Comparison of ENCODE assay signal across 13 cellular contexts in genomic region chr11:112345708-112346107, GRCh38.
DNase-seq lines count a peak whose midpoint lies in the region; ATAC-seq and TF ChIP-seq lines count a peak whose summit lies in the region.
"Had no signal": no experiment of that assay in that cellular context is flagged by ENCODE, and none has a peak within 500 bp of the region (broad histone marks: within the 10 kb centered on the region; RNA-seq: fewer than 3 reads in every experiment).

No MANE protein-coding gene starts in this region.

- intact Hi-C loops in cardiac septum (cut with DNase I) (no loop called here), Calu3 (cut with micrococcal nuclease; ENCODE audit: unreplicated experiment) (no loop called here)

- H3K27me3 ChIP-seq in right atrium auricular region (no peaks in the 10 kb centered on the region), foreskin keratinocyte (peaks cover 5% of the 10 kb centered on the region)
- H3K27me3 ChIP-seq: right lobe of liver had no signal

- H3K9me3 Mint-ChIP-seq in Calu3 (ENCODE audit: low read depth, unreplicated experiment), result no peaks in the 10 kb centered on the region
- H3K9me3 Mint-ChIP-seq: stimulated activated naive CD8-positive, alpha-beta T cell treated with anti-CD3 and anti-CD28 coated beads, Interleukin-15, amount 100 ng/mL, for 72 hours had no signal

- no peak for TF ChIP-seq CTCF in right atrium auricular region (IDR thresholded peaks at IDR 0.05)
- TF ChIP-seq CTCF in foreskin keratinocyte (conservative IDR thresholded peaks at IDR 0.05), result peak; percentile 17
- no peak for TF ChIP-seq CTCF in Calu3 (IDR thresholded peaks at IDR 0.05; ENCODE audit: unreplicated experiment)

- no peaks in the 10 kb centered on the region for H3K36me3 Mint-ChIP-seq in Calu3 (ENCODE audit: insufficient read depth, unreplicated experiment)

- H3K4me3 Mint-ChIP-seq in Calu3 (ENCODE audit: low read depth, unreplicated experiment), result no peak overlapping the region
- H3K4me3 Mint-ChIP-seq: activated naive CD8-positive, alpha-beta T cell; B cell; stimulated activated naive CD8-positive, alpha-beta T cell treated with anti-CD3 and anti-CD28 coated beads, Interleukin-15, amount 100 ng/mL, for 72 hours had no signal

- no peaks in the 10 kb centered on the region for H3K9me3 ChIP-seq in right atrium auricular region
- H3K9me3 ChIP-seq: right lobe of liver had no signal

- H3K27ac ChIP-seq in right atrium auricular region (no peak overlapping the region), foreskin keratinocyte (no peak overlapping the region)
- H3K27ac ChIP-seq: right lobe of liver had no signal

- BruUV-seq in Calu3 (replicated peaks; lab: Mats Ljungman, UMichigan), result no TSS peak

- no peaks in the 10 kb centered on the region for H3K4me1 Mint-ChIP-seq in Calu3 (ENCODE audit: low read depth, unreplicated experiment)
- H3K4me1 Mint-ChIP-seq: B cell had no signal

- peaks cover 25% of the 10 kb centered on the region for H3K27me3 Mint-ChIP-seq in Calu3 (ENCODE audit: unreplicated experiment)
- H3K27me3 Mint-ChIP-seq: activated naive CD8-positive, alpha-beta T cell; B cell; stimulated activated naive CD8-positive, alpha-beta T cell treated with anti-CD3 and anti-CD28 coated beads, Interleukin-15, amount 100 ng/mL, for 72 hours had no signal

- no peaks in the 10 kb centered on the region for H3K36me3 ChIP-seq in right atrium auricular region
- H3K36me3 ChIP-seq: right lobe of liver had no signal

- DNase-seq in cardiac septum (ENCODE audit: low spot score) (peak; percentile 63), right atrium auricular region (ENCODE audit: low spot score) (no peak), NCI-H69 (lab: John Stamatoyannopoulos, UW) (peak; percentile 26), foreskin keratinocyte (no peak), Calu3 (no peak), RPMI8226 (no peak)
- DNase-seq in stimulated activated naive CD4-positive, alpha-beta T cell (lab: John Stamatoyannopoulos, UW), result no peak
- DNase-seq: NCI-H345; stimulated activated naive CD8-positive, alpha-beta T cell treated with anti-CD3 and anti-CD28 coated beads, Interleukin-15, amount 100 ng/mL, for 72 hours had no signal

- CTCF ChIA-PET in Calu3 (lab: Charles Lee), result interaction anchor here (0.9 kb wide), 1 partner anchor 11 kb away, joined by 3 read pairs; no protein-coding TSS in a partner anchor

- ATAC-seq in foreskin keratinocyte (no peak), HG03571 (IDR thresholded peaks at IDR 0.05; ENCODE audit: unreplicated experiment) (no peak)
- ATAC-seq: stimulated activated naive CD8-positive, alpha-beta T cell treated with anti-CD3 and anti-CD28 coated beads, Interleukin-15, amount 100 ng/mL, for 72 hours had no signal

- no peaks in the 10 kb centered on the region for H3K4me1 ChIP-seq in right atrium auricular region
- no peaks in the 10 kb centered on the region for H3K4me1 ChIP-seq in foreskin keratinocyte
- H3K4me1 ChIP-seq: right lobe of liver had no signal

- no peak overlapping the region for H3K4me3 ChIP-seq in right atrium auricular region
- H3K4me3 ChIP-seq: right lobe of liver had no signal

- H3K27ac Mint-ChIP-seq in Calu3 (ENCODE audit: unreplicated experiment), result no peak overlapping the region
- H3K27ac Mint-ChIP-seq: activated naive CD8-positive, alpha-beta T cell; B cell; stimulated activated naive CD8-positive, alpha-beta T cell treated with anti-CD3 and anti-CD28 coated beads, Interleukin-15, amount 100 ng/mL, for 72 hours had no signal

Comparison
In these comparisons a context has a peak if more than half of its experiments do, and no peak if none do; other contexts are left out.
1. DNase-seq: peak in cardiac septum (single experiment) and NCI-H69 (single experiment); none in right atrium auricular region (single experiment), foreskin keratinocyte (0 of 2), Calu3 (single experiment), RPMI8226 (single experiment) and stimulated activated naive CD4-positive, alpha-beta T cell (0 of 6).